8 cellular contexts compared by ENCODE assay signal in genomic region chr6:130020106-130020851, GRCh38. TPM values are rescaled to one million over a fixed set of nuclear protein-coding genes. Genes with fewer than 3 reads are reported as not detected.
DNase-seq lines count a peak whose midpoint lies in the region; ATAC-seq and TF ChIP-seq lines count a peak whose summit lies in the region.

No MANE protein-coding gene starts in this region.

- no peaks in the 10 kb centered on the region for H3K9me3 Mint-ChIP-seq in activated CD8-positive, alpha-beta memory T cell treated with anti-CD3 and anti-CD28 coated beads, Interleukin-2, amount 10 ng/mL, durations not matched to agents 7 days and 5 days (ENCODE audit: low read depth)
- no peaks in the 10 kb centered on the region for H3K9me3 Mint-ChIP-seq in endothelial cell (ENCODE audit: unreplicated experiment)

- no peaks in the 10 kb centered on the region for H3F3A ChIP-seq in DOHH2 (ENCODE audit: control insufficient read depth, insufficient read depth)

- CTCF ChIA-PET in activated CD8-positive, alpha-beta memory T cell treated with anti-CD3 and anti-CD28 coated beads, Interleukin-2, amount 10 ng/mL, durations not matched to agents 7 days and 5 days (lab: Charles Lee) = interaction anchor here (1.0 to 2.1 kb wide), 12 partner anchors 9 to 522 kb away, joined by 3 to 16 read pairs (median 8); no protein-coding TSS in a partner anchor

- DNase-seq in activated CD8-positive, alpha-beta memory T cell treated with anti-CD3 and anti-CD28 coated beads, Interleukin-2, amount 10 ng/mL, durations not matched to agents 7 days and 5 days = peak; percentile 73
- peak; percentile 42 for DNase-seq in endothelial cell (ENCODE audit: low spot score)
- DNase-seq in DMS114 treated with DMSO at 0.1 percent for 48 hours (lab: John Stamatoyannopoulos, UW; ENCODE audit: unreplicated experiment) = no peak

- no peaks in the 10 kb centered on the region for H3K9me3 ChIP-seq in DOHH2 (ENCODE audit: control insufficient read depth, insufficient read depth, low read length)
- no peaks in the 10 kb centered on the region for H3K9me3 ChIP-seq in HUES64 (ENCODE audit: insufficient read depth, low read depth, low read length)
- no peaks in the 10 kb centered on the region for H3K9me3 ChIP-seq in mucosa of rectum (ENCODE audit: control insufficient read depth in 2 of 2, low read length in 2 of 2)
- no peaks in the 10 kb centered on the region for H3K9me3 ChIP-seq in subcutaneous abdominal adipose tissue (ENCODE audit: control insufficient read depth in 5 of 5, low read length in 5 of 5)

- H3K79me2 ChIP-seq in DOHH2 (ENCODE audit: control insufficient read depth, low read length) = peaks cover 16% of the 10 kb centered on the region

- H3K9ac ChIP-seq in HUES64 (ENCODE audit: low read depth, low read length) = peak overlapping the region; percentile 37; the same call in 1 of the 2 replicates
- peak overlapping the region; percentile 75 to 83 for H3K9ac ChIP-seq in mucosa of rectum (ENCODE audit: low read depth in 1 of 2, low read length in 2 of 2)
- peak overlapping the region in 4 of 5 donors; percentile 51 to 77 (median 64) for H3K9ac ChIP-seq in subcutaneous abdominal adipose tissue (ENCODE audit: low read length in 5 of 5)

- H3K27ac Mint-ChIP-seq in activated CD8-positive, alpha-beta memory T cell treated with anti-CD3 and anti-CD28 coated beads, Interleukin-2, amount 10 ng/mL, durations not matched to agents 7 days and 5 days = peak overlapping the region; percentile 98
- peak overlapping the region; percentile 80 for H3K27ac Mint-ChIP-seq in endothelial cell (ENCODE audit: unreplicated experiment)

- WGBS in HUES64 = under 1% methylated on average over 69 of the region's 79 CpGs

- H3K27me3 Mint-ChIP-seq in activated CD8-positive, alpha-beta memory T cell treated with anti-CD3 and anti-CD28 coated beads, Interleukin-2, amount 10 ng/mL, durations not matched to agents 7 days and 5 days = no peaks in the 10 kb centered on the region
- peaks cover 10% of the 10 kb centered on the region for H3K27me3 Mint-ChIP-seq in endothelial cell (ENCODE audit: unreplicated experiment)

- no peak for TF ChIP-seq CTCF in DOHH2 (IDR thresholded peaks at IDR 0.05; ENCODE audit: low read depth, low read length, poor library complexity, severe bottlenecking)
- TF ChIP-seq CTCF in endothelial cell (IDR thresholded peaks at IDR 0.05; ENCODE audit: unreplicated experiment) = no peak

- peaks cover 11% of the 10 kb centered on the region for H3K4me1 ChIP-seq in DOHH2 (ENCODE audit: control insufficient read depth, low read length)
- H3K4me1 ChIP-seq in HUES64 (ENCODE audit: insufficient read depth, low read length) = peaks cover 4% of the 10 kb centered on the region
- H3K4me1 ChIP-seq in mucosa of rectum (ENCODE audit: control insufficient read depth in 2 of 2, insufficient read depth in 2 of 2, low read length in 2 of 2) = peaks cover 0 to 2% of the 10 kb centered on the region in 2 donors
- H3K4me1 ChIP-seq in subcutaneous abdominal adipose tissue (ENCODE audit: control insufficient read depth in 5 of 5, insufficient read depth in 5 of 5, low read length in 5 of 5) = peaks cover 0 to 10% (median 8%) of the 10 kb centered on the region in 5 donors

- peak; percentile 25 for ATAC-seq in activated CD8-positive, alpha-beta memory T cell treated with anti-CD3 and anti-CD28 coated beads, Interleukin-2, amount 10 ng/mL, durations not matched to agents 7 days and 5 days
- ATAC-seq in GM18498 (IDR thresholded peaks at IDR 0.05; ENCODE audit: unreplicated experiment) = no peak

- peak overlapping the region; percentile 60 for H3K4me2 ChIP-seq in DOHH2 (ENCODE audit: low read length)

- H3K36me3 ChIP-seq in DOHH2 (ENCODE audit: control insufficient read depth, low read length) (peaks cover 7% of the 10 kb centered on the region; the same call in 1 of the 2 replicates), HUES64 (ENCODE audit: insufficient read depth, low read length) (no peaks in the 10 kb centered on the region), mucosa of rectum (ENCODE audit: control insufficient read depth in 2 of 2, insufficient read depth in 2 of 2, low read length in 2 of 2) (peaks cover 0 to 4% of the 10 kb centered on the region in 2 donors), subcutaneous abdominal adipose tissue (ENCODE audit: control insufficient read depth in 5 of 5, insufficient read depth in 5 of 5, low read length in 5 of 5) (peaks cover 0 to 2% (median 0%) of the 10 kb centered on the region in 5 donors)

- peaks cover 28% of the 10 kb centered on the region for H3K36me3 Mint-ChIP-seq in activated CD8-positive, alpha-beta memory T cell treated with anti-CD3 and anti-CD28 coated beads, Interleukin-2, amount 10 ng/mL, durations not matched to agents 7 days and 5 days
- peaks cover 13% of the 10 kb centered on the region for H3K36me3 Mint-ChIP-seq in endothelial cell (ENCODE audit: low read depth, unreplicated experiment)

- H3K4me3 ChIP-seq in DOHH2 (ENCODE audit: low read length) = peak overlapping the region; percentile 65
- peak overlapping the region; percentile 62 for H3K4me3 ChIP-seq in HUES64 (ENCODE audit: low read length)
- peak overlapping the region; percentile 79 to 84 for H3K4me3 ChIP-seq in mucosa of rectum (ENCODE audit: low read length in 2 of 2)
- H3K4me3 ChIP-seq in subcutaneous abdominal adipose tissue (ENCODE audit: low read depth in 1 of 5, low read length in 5 of 5) = peak overlapping the region; percentile 68 to 76 (median 75)

- H3K27me3 ChIP-seq in DOHH2 (ENCODE audit: control insufficient read depth, low read length) (peaks cover 2% of the 10 kb centered on the region; the same call in 1 of the 2 replicates), HUES64 (ENCODE audit: insufficient read depth, low read length) (peaks cover 24% of the 10 kb centered on the region), mucosa of rectum (ENCODE audit: control insufficient read depth in 2 of 2, insufficient read depth in 2 of 2, low read length in 2 of 2) (no peaks in the 10 kb centered on the region), subcutaneous abdominal adipose tissue (ENCODE audit: control insufficient read depth in 5 of 5, insufficient read depth in 4 of 5, low read length in 5 of 5) (no peaks in the 10 kb centered on the region)

- H3K27ac ChIP-seq in DOHH2 (ENCODE audit: low read depth, low read length) (peak overlapping the region; percentile 56), HUES64 (ENCODE audit: low read depth, low read length) (no peak overlapping the region), mucosa of rectum (ENCODE audit: low read depth in 2 of 2, low read length in 2 of 2) (peak overlapping the region; percentile 63 to 78), subcutaneous abdominal adipose tissue (ENCODE audit: low read depth, low read length) (peak overlapping the region; percentile 67)

- H3K4me3 Mint-ChIP-seq in activated CD8-positive, alpha-beta memory T cell treated with anti-CD3 and anti-CD28 coated beads, Interleukin-2, amount 10 ng/mL, durations not matched to agents 7 days and 5 days = peak overlapping the region; percentile 93
- H3K4me3 Mint-ChIP-seq in endothelial cell (ENCODE audit: unreplicated experiment) = peak overlapping the region; percentile 96

- no peaks in the 10 kb centered on the region for H3K9me2 ChIP-seq in DOHH2 (replicated peaks; ENCODE audit: control insufficient read depth, low read length)

- no peaks in the 10 kb centered on the region for H4K20me1 ChIP-seq in DOHH2 (ENCODE audit: control insufficient read depth, insufficient read depth, low read depth, low read length)

- peaks cover 22% of the 10 kb centered on the region for H3K4me1 Mint-ChIP-seq in activated CD8-positive, alpha-beta memory T cell treated with anti-CD3 and anti-CD28 coated beads, Interleukin-2, amount 10 ng/mL, durations not matched to agents 7 days and 5 days
- peaks cover 21% of the 10 kb centered on the region for H3K4me1 Mint-ChIP-seq in endothelial cell (ENCODE audit: unreplicated experiment)

RNA-seq across cellular contexts. Expression of gene L3MBTL3, which starts 1.9 kb away (rescaled TPM):
- 6.5 TPM for polyA plus RNA-seq in HUES64 (2013, experiment 1 of 2)
- polyA plus RNA-seq in HUES64 (2013, experiment 2 of 2) = 9.3 TPM
- 10 to 100 TPM; 15.4 to 25.6 TPM for total RNA-seq in activated CD8-positive, alpha-beta memory T cell treated with anti-CD3 and anti-CD28 coated beads, Interleukin-2, amount 10 ng/mL, durations not matched to agents 7 days and 5 days
- 47.9 TPM for total RNA-seq in endothelial cell (ENCODE audit: unreplicated experiment)
